ENCODE assay signal across 1 cellular context in genomic region chr2:98608118-98608961, GRCh38.
TF ChIP-seq lines count a peak whose summit lies in the region.

TSS of gene COA5 (minus strand) at chr2:98608512. CDS start at chr2:98608405, 107 bp downstream.
TSS of gene UNC50 (plus strand) at chr2:98608589. CDS start at chr2:98609760, 1,171 bp downstream.

TF ChIP-seq in GM23338, 12 proteins besides CTCF, POLR2A, EP300 and RAD21:
- TF ChIP-seq POLR2AphosphoS5 (IDR thresholded peaks at IDR 0.05; ENCODE audit: low read depth) (peak; percentile 93), CREB1 (CRISPR knock-in tag; IDR thresholded peaks at IDR 0.05; ENCODE audit: low read depth) (peak; percentile 87), ETS1 (IDR thresholded peaks at IDR 0.05) (peak; percentile 83), EZH2 (IDR thresholded peaks at IDR 0.05; ENCODE audit: low read depth, unreplicated experiment) (no peak)
